32 cellular contexts compared by ENCODE assay signal in the genomic region with DNA sequence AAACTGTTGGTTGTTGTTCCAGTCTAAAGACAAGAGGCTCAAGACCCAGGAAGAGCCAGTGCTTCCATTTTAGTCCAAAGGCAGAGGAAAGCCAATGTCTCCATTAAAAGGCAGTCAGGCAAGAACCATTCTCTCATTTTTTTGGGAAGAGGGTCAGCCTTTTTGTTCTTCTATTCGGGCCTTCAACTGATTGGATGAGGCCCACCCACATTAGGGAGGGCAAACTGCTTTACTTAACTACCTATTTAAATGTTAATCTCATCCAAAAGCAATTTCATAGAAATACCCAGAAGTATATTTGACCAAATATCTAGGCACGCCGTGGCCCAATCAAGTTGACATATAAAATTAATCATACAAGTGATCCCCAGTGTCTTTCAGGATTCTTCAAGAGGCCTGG.
"Had no signal": no experiment of that assay in that cellular context is flagged by ENCODE, and none has a peak within 500 bp of the region (broad histone marks: within the 10 kb centered on the region; RNA-seq: fewer than 3 reads in every experiment).

No MANE protein-coding gene starts in this region.

- H3K27ac ChIP-seq: adrenal gland, ascending aorta, body of pancreas, brain microvascular endothelial cell, breast epithelium, cardiac muscle cell had no signal

- H3K4me3 ChIP-seq: adrenal gland, ascending aorta, body of pancreas, breast epithelium, cardiac muscle cell had no signal

- H3K36me3 ChIP-seq: adrenal gland, ascending aorta, brain microvascular endothelial cell, breast epithelium, cardiac muscle cell had no signal

- ATAC-seq: activated naive CD4-positive, alpha-beta T cell treated with anti-CD3 and anti-CD28 coated beads, Interleukin-2, amount 50 U/mL, for 72 hours; activated naive CD8-positive, alpha-beta T cell treated with anti-CD3 and anti-CD28 coated beads, Interleukin-2, amount 50 U/mL, for 24 hours; activated T-cell treated with anti-CD3 and anti-CD28 coated beads, Interleukin-2, amount 50 U/mL, for 4 hours; activated T-cell treated with anti-CD3 and anti-CD28 coated beads, Interleukin-2, amount 50 U/mL, for 72 hours; activated T-helper 17 cell treated with anti-CD3 and anti-CD28 coated beads, Interleukin-2, amount 50 U/mL, for 72 hours; body of pancreas had no signal

- FAIRE-seq: astrocyte, bronchial epithelial cell had no signal

- H3K9me3 ChIP-seq: adrenal gland, body of pancreas had no signal

- H3K4me1 ChIP-seq: adrenal gland, ascending aorta, body of pancreas, breast epithelium had no signal

- DNase-seq: activated effector memory CD4-positive, alpha-beta T cell treated with anti-CD3 and anti-CD28 coated beads, Interleukin-2, amount 50 U/mL, for 16 hours; activated effector memory CD4-positive, alpha-beta T cell treated with Interleukin-2 at 50 U/mL for 16 hours; activated gamma-delta T cell; activated gamma-delta T cell treated with Interleukin-2 at 50 U/mL for 16 hours; activated naive CD4-positive, alpha-beta T cell; activated naive CD4-positive, alpha-beta T cell treated with anti-CD3 and anti-CD28 coated beads for 36 hours; activated naive CD4-positive, alpha-beta T cell treated with anti-CD3 and anti-CD28 coated beads, Interleukin-2, amount 10 ng/mL, durations not matched to agents 7 days and 5 days; activated naive CD4-positive, alpha-beta T cell treated with anti-CD3 and anti-CD28 coated beads, Interleukin-2, amount 50 U/mL, for 16 hours; activated naive CD4-positive, alpha-beta T cell treated with Interleukin-2 at 50 U/mL for 16 hours; activated naive CD8-positive, alpha-beta T cell treated with anti-CD3 and anti-CD28 coated beads for 36 hours; activated naive CD8-positive, alpha-beta T cell treated with anti-CD3 and anti-CD28 coated beads, Interleukin-2, amount 10 ng/mL, durations not matched to agents 7 days and 5 days; activated naive CD8-positive, alpha-beta T cell treated with anti-CD3 and anti-CD28 coated beads, Interleukin-2, amount 50 U/mL, for 24 hours; activated T-cell treated with anti-CD3 and anti-CD28 coated beads, Interleukin-2, amount 50 U/mL, for 4 hours; activated T-cell treated with anti-CD3 and anti-CD28 coated beads, Interleukin-2, amount 50 U/mL, for 48 hours; activated T-cell treated with anti-CD3 and anti-CD28 coated beads, Interleukin-2, amount 50 U/mL, for 72 hours; adrenal gland; amniotic stem cell; amygdala; anterior cingulate cortex; aorta; body of pancreas; brain microvascular endothelial cell; caudate nucleus; central memory CD4-positive, alpha-beta T cell; cerebellar nuclear complex had no signal

- H3K27me3 ChIP-seq: ascending aorta, body of pancreas, cardiac muscle cell had no signal
